Comparison of ENCODE assay signal across 14 cellular contexts in the genomic region with DNA sequence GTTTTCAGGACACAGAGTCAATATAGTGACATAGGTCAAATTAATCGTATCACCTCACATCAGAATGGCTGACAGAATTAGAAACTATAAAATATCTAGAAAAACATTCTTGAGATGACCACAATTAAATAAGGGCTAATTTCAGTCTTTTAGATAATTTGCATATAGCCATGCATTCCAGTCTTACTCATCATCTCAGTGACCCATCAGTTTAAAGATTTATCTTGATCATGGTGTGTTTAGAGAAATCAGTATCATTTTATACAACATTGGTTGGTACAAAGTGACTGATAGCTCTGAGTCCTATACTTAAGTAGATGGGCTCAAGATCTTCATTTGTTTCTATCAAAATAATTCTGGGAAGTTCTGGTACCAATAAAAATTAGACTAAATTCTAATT.
"Had no signal": no experiment of that assay in that cellular context is flagged by ENCODE, and none has a peak within 500 bp of the region (broad histone marks: within the 10 kb centered on the region; RNA-seq: fewer than 3 reads in every experiment).

No MANE protein-coding gene starts in this region.

- ATAC-seq: heart left ventricle, pancreas had no signal

- H3K27me3 ChIP-seq: adrenal gland, heart left ventricle, neural progenitor cell, pancreas, stomach had no signal

- H3K36me3 ChIP-seq: adrenal gland, heart left ventricle, left ventricle myocardium inferior, neural progenitor cell, pancreas, stomach, thoracic aorta had no signal

- FAIRE-seq: keratinocyte, pancreas had no signal

- H3K9me3 ChIP-seq: adrenal gland, heart left ventricle, left ventricle myocardium inferior, pancreas, stomach, thoracic aorta had no signal

- H3K4me1 ChIP-seq: left ventricle myocardium inferior, neural progenitor cell, pancreas, stomach had no signal

- H3K4me2 ChIP-seq: neural progenitor cell had no signal

- H2AFZ ChIP-seq: neural progenitor cell had no signal

- H3K9ac ChIP-seq: neural progenitor cell had no signal

- DNase-seq: activated CD4-positive, alpha-beta T cell treated with anti-CD3 and anti-CD28 coated beads, Interleukin-2, amount 50 U/mL, for 1 hour; activated CD4-positive, CD25-positive, alpha-beta regulatory T cell; activated naive CD4-positive, alpha-beta T cell treated with anti-CD3 and anti-CD28 coated beads, Interleukin-2, amount 50 U/mL, for 16 hours; adrenal gland; cerebellar nuclear complex; endodermal cell; heart left ventricle; left ventricle myocardium inferior; pancreas; stimulated activated CD4-positive, alpha-beta T cell treated with anti-CD3 and anti-CD28 coated beads, Interleukin-4, amount 100 ng/mL, for 4 hours; stomach had no signal

- H3K27ac ChIP-seq: adrenal gland, heart left ventricle, left ventricle myocardium inferior, neural progenitor cell, pancreas, stomach, thoracic aorta had no signal

- H3K4me3 ChIP-seq: adrenal gland, heart left ventricle, left ventricle myocardium inferior, neural progenitor cell, pancreas, stomach, thoracic aorta had no signal
